In the genomic region with DNA sequence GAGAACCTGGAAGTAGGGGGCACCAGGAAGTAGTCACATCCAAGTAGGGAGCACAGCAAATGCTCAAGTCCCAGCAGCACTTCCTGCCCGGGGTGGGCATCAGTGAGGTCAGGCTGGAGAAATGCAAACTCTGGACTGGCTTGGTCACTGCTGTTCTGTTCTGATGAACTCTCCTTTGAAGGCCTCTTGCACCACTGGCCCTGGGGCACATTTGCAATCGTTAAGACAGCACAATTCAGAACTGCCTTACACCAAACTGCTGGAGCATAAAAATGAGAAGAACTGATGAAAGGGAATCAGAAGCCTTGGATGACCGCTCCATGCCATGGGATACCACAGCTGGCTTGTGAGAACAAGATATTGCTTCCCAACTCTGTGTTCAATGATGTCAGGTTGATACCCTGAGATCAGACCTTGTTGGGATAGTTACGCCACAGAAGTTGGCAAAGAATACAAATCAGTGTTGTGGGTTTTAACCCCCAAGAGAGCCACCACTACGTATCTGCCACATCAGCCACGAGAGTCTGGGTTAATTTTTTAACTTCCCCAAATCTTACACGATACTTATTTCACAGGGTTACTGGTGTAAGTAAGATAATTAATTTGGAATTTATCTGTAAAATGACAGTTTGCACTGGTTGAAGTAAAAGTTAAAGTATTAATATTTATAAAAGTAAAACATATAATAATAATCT, we compare ENCODE assay signal across 20 cellular contexts. TPM values are rescaled to one million over a fixed set of nuclear protein-coding genes. Genes with fewer than 3 reads are reported as not detected.
DNase-seq lines count a peak whose midpoint lies in the region; ATAC-seq and TF ChIP-seq lines count a peak whose summit lies in the region.
"Had no signal": no experiment of that assay in that cellular context is flagged by ENCODE, and none has a peak within 500 bp of the region (broad histone marks: within the 10 kb centered on the region; RNA-seq: fewer than 3 reads in every experiment).

No MANE protein-coding gene starts in this region.

- peak overlapping the region; percentile 10 for H3K27ac ChIP-seq in mesodermal cell (ENCODE audit: low read depth, low read length, severe bottlenecking)
- H3K27ac ChIP-seq: cardiac muscle cell, hepatocyte, skin epidermis, VCaP had no signal

- H3K4me1 ChIP-seq in mesodermal cell (ENCODE audit: control insufficient read depth, insufficient read depth, low read length, poor library complexity, severe bottlenecking): peaks cover 3% of the 10 kb centered on the region

- peaks cover 2% of the 10 kb centered on the region; the same call in 1 of the 2 replicates for H3K27me3 Mint-ChIP-seq in WTC11 (ENCODE audit: low read depth)
- H3K27me3 Mint-ChIP-seq: activated T-helper 17 cell treated with anti-CD3 and anti-CD28 coated beads, Interleukin-2, amount 50 U/mL, for 72 hours; CD4-positive, alpha-beta T cell had no signal

- no peak overlapping the region for H3K27ac Mint-ChIP-seq in WTC11
- H3K27ac Mint-ChIP-seq: activated T-helper 17 cell treated with anti-CD3 and anti-CD28 coated beads, Interleukin-2, amount 50 U/mL, for 72 hours; CD4-positive, alpha-beta T cell; stimulated activated effector memory CD8-positive, alpha-beta T cell treated with anti-CD3 and anti-CD28 coated beads, Interleukin-12 subunit alpha, Interleukin-12 subunit beta, amount 100 ng/mL, for 72 hours had no signal

- CTCF ChIA-PET in WTC11 (lab: Charles Lee): interaction anchor here (0.7 kb wide), 1 partner anchor 80 kb away, joined by 3 read pairs; no protein-coding TSS in a partner anchor

- POLR2A ChIA-PET in WTC11 (lab: Charles Lee): no interaction called here

- H3K36me3 ChIP-seq in mesodermal cell (ENCODE audit: control insufficient read depth, insufficient read depth, low read length): no peaks in the 10 kb centered on the region
- H3K36me3 ChIP-seq: cardiac muscle cell had no signal

- peaks cover 17% of the 10 kb centered on the region for H3K4me1 Mint-ChIP-seq in WTC11
- H3K4me1 Mint-ChIP-seq: activated T-helper 17 cell treated with anti-CD3 and anti-CD28 coated beads, Interleukin-2, amount 50 U/mL, for 72 hours; stimulated activated effector memory CD8-positive, alpha-beta T cell treated with anti-CD3 and anti-CD28 coated beads, Interleukin-12 subunit alpha, Interleukin-12 subunit beta, amount 100 ng/mL, for 72 hours had no signal

- H3K9me3 Mint-ChIP-seq in WTC11: peaks cover 9% of the 10 kb centered on the region; the same call in 1 of the 2 replicates
- H3K9me3 Mint-ChIP-seq: activated T-helper 17 cell treated with anti-CD3 and anti-CD28 coated beads, Interleukin-2, amount 50 U/mL, for 72 hours; CD4-positive, alpha-beta T cell; stimulated activated effector memory CD8-positive, alpha-beta T cell treated with anti-CD3 and anti-CD28 coated beads, Interleukin-12 subunit alpha, Interleukin-12 subunit beta, amount 100 ng/mL, for 72 hours had no signal

- H3K4me3 ChIP-seq in mesodermal cell (ENCODE audit: extremely low read depth, insufficient read depth, low read length, poor library complexity, severe bottlenecking): no peak overlapping the region
- H3K4me3 ChIP-seq: cardiac muscle cell, hepatocyte, K562, skin epidermis had no signal

- ATAC-seq in WTC11 (no peak; the same call in 1 of the 2 replicates), HG03469 (IDR thresholded peaks at IDR 0.05; ENCODE audit: unreplicated experiment) (no peak)
- ATAC-seq: activated T-helper 17 cell treated with anti-CD3 and anti-CD28 coated beads, Interleukin-2, amount 50 U/mL, for 72 hours; K562; stimulated activated effector memory CD8-positive, alpha-beta T cell treated with anti-CD3 and anti-CD28 coated beads, Interleukin-12 subunit alpha, Interleukin-12 subunit beta, amount 100 ng/mL, for 72 hours had no signal

- H3K4me3 Mint-ChIP-seq in WTC11: no peak overlapping the region
- H3K4me3 Mint-ChIP-seq: activated T-helper 17 cell treated with anti-CD3 and anti-CD28 coated beads, Interleukin-2, amount 50 U/mL, for 72 hours; CD4-positive, alpha-beta T cell; stimulated activated effector memory CD8-positive, alpha-beta T cell treated with anti-CD3 and anti-CD28 coated beads, Interleukin-12 subunit alpha, Interleukin-12 subunit beta, amount 100 ng/mL, for 72 hours had no signal

- H3K36me3 Mint-ChIP-seq in WTC11: no peaks in the 10 kb centered on the region
- H3K36me3 Mint-ChIP-seq: stimulated activated effector memory CD8-positive, alpha-beta T cell treated with anti-CD3 and anti-CD28 coated beads, Interleukin-12 subunit alpha, Interleukin-12 subunit beta, amount 100 ng/mL, for 72 hours had no signal

- TF ChIP-seq CTCF in WTC11 (IDR thresholded peaks at IDR 0.05): no peak

- DNase-seq in SKM-1 treated with dmso at 0.1 percent for 144 hours (lab: John Stamatoyannopoulos, UW; ENCODE audit: unreplicated experiment) (peak; percentile 38), SKM-1 (lab: John Stamatoyannopoulos, UW; ENCODE audit: unreplicated experiment) (no peak), WTC11 (ENCODE audit: low spot score) (no peak), NAMALWA (ENCODE audit: low spot score) (no peak), NCI-H2196 treated with DMSO at 0.1 percent for 48 hours (lab: John Stamatoyannopoulos, UW; ENCODE audit: unreplicated experiment) (no peak), activated T-cell treated with anti-CD3 and anti-CD28 coated beads for 4 hours (no peak)
- DNase-seq: CD4-positive, alpha-beta T cell; DMS79 treated with DMSO at 0.1 percent for 48 hours; effector CD8-positive, alpha-beta T cell; NCI-H1694; NCI-H524 treated with DMSO at 0.1 percent for 48 hours had no signal

- no peaks in the 10 kb centered on the region for H3K9me3 ChIP-seq in mesodermal cell (ENCODE audit: control insufficient read depth, low read length)

- WGBS in mesodermal cell (ENCODE audit: insufficient coverage in 2 of 2), 2 experiments: 67 to 81% methylated on average over 2 to 3 of the region's 7 CpGs

TF ChIP-seq in WTC11, 78 proteins besides CTCF, POLR2A, EP300 and RAD21:
- no peak for TF ChIP-seq GABPB1 (CRISPR knock-in tag; IDR thresholded peaks at IDR 0.05)
- TF ChIP-seq, protein P1, sequence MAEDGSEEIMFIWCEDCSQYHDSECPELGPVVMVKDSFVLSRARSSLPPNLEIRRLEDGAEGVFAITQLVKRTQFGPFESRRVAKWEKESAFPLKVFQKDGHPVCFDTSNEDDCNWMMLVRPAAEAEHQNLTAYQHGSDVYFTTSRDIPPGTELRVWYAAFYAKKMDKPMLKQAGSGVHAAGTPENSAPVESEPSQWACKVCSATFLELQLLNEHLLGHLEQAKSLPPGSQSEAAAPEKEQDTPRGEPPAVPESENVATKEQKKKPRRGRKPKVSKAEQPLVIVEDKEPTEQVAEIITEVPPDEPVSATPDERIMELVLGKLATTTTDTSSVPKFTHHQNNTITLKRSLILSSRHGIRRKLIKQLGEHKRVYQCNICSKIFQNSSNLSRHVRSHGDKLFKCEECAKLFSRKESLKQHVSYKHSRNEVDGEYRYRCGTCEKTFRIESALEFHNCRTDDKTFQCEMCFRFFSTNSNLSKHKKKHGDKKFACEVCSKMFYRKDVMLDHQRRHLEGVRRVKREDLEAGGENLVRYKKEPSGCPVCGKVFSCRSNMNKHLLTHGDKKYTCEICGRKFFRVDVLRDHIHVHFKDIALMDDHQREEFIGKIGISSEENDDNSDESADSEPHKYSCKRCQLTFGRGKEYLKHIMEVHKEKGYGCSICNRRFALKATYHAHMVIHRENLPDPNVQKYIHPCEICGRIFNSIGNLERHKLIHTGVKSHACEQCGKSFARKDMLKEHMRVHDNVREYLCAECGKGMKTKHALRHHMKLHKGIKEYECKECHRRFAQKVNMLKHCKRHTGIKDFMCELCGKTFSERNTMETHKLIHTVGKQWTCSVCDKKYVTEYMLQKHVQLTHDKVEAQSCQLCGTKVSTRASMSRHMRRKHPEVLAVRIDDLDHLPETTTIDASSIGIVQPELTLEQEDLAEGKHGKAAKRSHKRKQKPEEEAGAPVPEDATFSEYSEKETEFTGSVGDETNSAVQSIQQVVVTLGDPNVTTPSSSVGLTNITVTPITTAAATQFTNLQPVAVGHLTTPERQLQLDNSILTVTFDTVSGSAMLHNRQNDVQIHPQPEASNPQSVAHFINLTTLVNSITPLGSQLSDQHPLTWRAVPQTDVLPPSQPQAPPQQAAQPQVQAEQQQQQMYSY (CRISPR knock-in tag; IDR thresholded peaks at IDR 0.05): peak; percentile 86

RNA-seq across cellular contexts. Expression of a gene that starts 42.2 kb away (rescaled TPM):
- total RNA-seq in WTC11 (2021): 12.5 to 14.0 TPM (median 12.7 TPM) in 3 replicates
- 28.0 TPM for polyA plus RNA-seq in mesodermal cell (2013, experiment 1 of 2)
- 24.4 TPM for polyA plus RNA-seq in mesodermal cell (2013, experiment 2 of 2)
